12 cellular contexts compared by ENCODE assay signal in genomic region chr7:26346611-26347200, GRCh38. TPM values are rescaled to one million over a fixed set of nuclear protein-coding genes. Genes with fewer than 3 reads are reported as not detected.
DNase-seq lines count a peak whose midpoint lies in the region; ATAC-seq and TF ChIP-seq lines count a peak whose summit lies in the region.
"Had no signal": no experiment of that assay in that cellular context is flagged by ENCODE, and none has a peak within 500 bp of the region (broad histone marks: within the 10 kb centered on the region; RNA-seq: fewer than 3 reads in every experiment).

No MANE protein-coding gene starts in this region.

- no peak for TF ChIP-seq CTCF in esophagus squamous epithelium (IDR thresholded peaks at IDR 0.05)

- no peak overlapping the region for H3K4me3 Mint-ChIP-seq in dendritic cell treated with granulocyte-macrophage colony-stimulating factor and Interleukin-4, amounts not matched to agents 40 ng/mL and 50 ng/mL, for 4 days
- H3K4me3 Mint-ChIP-seq in immature natural killer cell: no peak overlapping the region
- H3K4me3 Mint-ChIP-seq: activated CD4-positive, alpha-beta memory T cell treated with anti-CD3 and anti-CD28 coated beads, Interleukin-2, amount 10 ng/mL, durations not matched to agents 7 days and 5 days had no signal

- peak overlapping the region in 1 of 4 donors; percentile 71 for H3K27ac ChIP-seq in esophagus squamous epithelium
- H3K27ac ChIP-seq: left ventricle myocardium inferior had no signal

- H3K36me3 ChIP-seq in esophagus squamous epithelium: no peaks in the 10 kb centered on the region
- H3K36me3 ChIP-seq: left ventricle myocardium inferior had no signal

- peaks cover 0 to 22% (median 0%) of the 10 kb centered on the region in 3 donors for H3K4me1 ChIP-seq in esophagus squamous epithelium
- H3K4me1 ChIP-seq: left ventricle myocardium inferior had no signal

- 31 to 34% methylated on average over 4 of the region's 7 CpGs for WGBS in esophagus squamous epithelium, 2 donors

- H3K9me3 Mint-ChIP-seq in dendritic cell treated with granulocyte-macrophage colony-stimulating factor and Interleukin-4, amounts not matched to agents 40 ng/mL and 50 ng/mL, for 4 days: no peaks in the 10 kb centered on the region
- no peaks in the 10 kb centered on the region for H3K9me3 Mint-ChIP-seq in immature natural killer cell
- H3K9me3 Mint-ChIP-seq: activated CD4-positive, alpha-beta memory T cell treated with anti-CD3 and anti-CD28 coated beads, Interleukin-2, amount 10 ng/mL, durations not matched to agents 7 days and 5 days had no signal

- no peaks in the 10 kb centered on the region for H3K27me3 ChIP-seq in esophagus squamous epithelium

- intact Hi-C loops in dendritic cell treated with granulocyte-macrophage colony-stimulating factor and Interleukin-4, amounts not matched to agents 40 ng/mL and 50 ng/mL, for 4 days (cut with micrococcal nuclease): no loop called here
- intact Hi-C loops in esophagus squamous epithelium (cut with DNase I): no loop called here

- H3K4me1 Mint-ChIP-seq in dendritic cell treated with granulocyte-macrophage colony-stimulating factor and Interleukin-4, amounts not matched to agents 40 ng/mL and 50 ng/mL, for 4 days (ENCODE audit: low read depth): peaks cover 59% of the 10 kb centered on the region
- H3K4me1 Mint-ChIP-seq in immature natural killer cell: peaks cover 1 to 27% of the 10 kb centered on the region in 2 donors
- H3K4me1 Mint-ChIP-seq: activated CD4-positive, alpha-beta memory T cell treated with anti-CD3 and anti-CD28 coated beads, Interleukin-2, amount 10 ng/mL, durations not matched to agents 7 days and 5 days had no signal

- peak overlapping the region; percentile 17 for H3K27ac Mint-ChIP-seq in dendritic cell treated with granulocyte-macrophage colony-stimulating factor and Interleukin-4, amounts not matched to agents 40 ng/mL and 50 ng/mL, for 4 days
- H3K27ac Mint-ChIP-seq in immature natural killer cell: peak overlapping the region in 1 of 6 donors; percentile 46
- H3K27ac Mint-ChIP-seq: activated CD4-positive, alpha-beta memory T cell treated with anti-CD3 and anti-CD28 coated beads, Interleukin-2, amount 10 ng/mL, durations not matched to agents 7 days and 5 days had no signal

- peaks cover 79% of the 10 kb centered on the region for H3K36me3 Mint-ChIP-seq in dendritic cell treated with granulocyte-macrophage colony-stimulating factor and Interleukin-4, amounts not matched to agents 40 ng/mL and 50 ng/mL, for 4 days (ENCODE audit: low read depth)
- H3K36me3 Mint-ChIP-seq in immature natural killer cell: peaks cover 5 to 31% (median 18%) of the 10 kb centered on the region in 3 donors

- ATAC-seq in GM21723 (IDR thresholded peaks at IDR 0.05; ENCODE audit: unreplicated experiment): no peak

- DNase-seq in EH (ENCODE audit: low read depth): peak; percentile 46
- DNase-seq in NCI-H226: peak; percentile 87
- peak in 35 of 56 donors; percentile 3 to 81 (median 42) for DNase-seq in nucleus accumbens (lab: John Stamatoyannopoulos, UW)
- no peak for DNase-seq in immature natural killer cell
- DNase-seq in esophagus squamous epithelium (lab: John Stamatoyannopoulos, UW): no peak
- no peak for DNase-seq in DMS153 treated with DMSO at 0.1 percent for 48 hours (lab: John Stamatoyannopoulos, UW; ENCODE audit: unreplicated experiment)
- DNase-seq: activated CD4-positive, alpha-beta memory T cell treated with anti-CD3 and anti-CD28 coated beads, Interleukin-2, amount 10 ng/mL, durations not matched to agents 7 days and 5 days; Kasumi-1; left ventricle myocardium inferior; NCI-H446 had no signal

- no peaks in the 10 kb centered on the region for H3K9me3 ChIP-seq in esophagus squamous epithelium
- H3K9me3 ChIP-seq: left ventricle myocardium inferior had no signal

- no peaks in the 10 kb centered on the region for H3K27me3 Mint-ChIP-seq in dendritic cell treated with granulocyte-macrophage colony-stimulating factor and Interleukin-4, amounts not matched to agents 40 ng/mL and 50 ng/mL, for 4 days
- peaks cover 0 to 3% (median 1%) of the 10 kb centered on the region in 3 donors for H3K27me3 Mint-ChIP-seq in immature natural killer cell (ENCODE audit: low read depth in 3 of 3)
- H3K27me3 Mint-ChIP-seq: activated CD4-positive, alpha-beta memory T cell treated with anti-CD3 and anti-CD28 coated beads, Interleukin-2, amount 10 ng/mL, durations not matched to agents 7 days and 5 days had no signal

- no peak overlapping the region for H3K4me3 ChIP-seq in esophagus squamous epithelium
- H3K4me3 ChIP-seq: left ventricle myocardium inferior had no signal

- no peak for TF ChIP-seq POLR2A in esophagus squamous epithelium (IDR thresholded peaks at IDR 0.05)

RNA-seq across cellular contexts. Expression of gene SNX10, which starts 55.0 kb away (rescaled TPM):
- 10 to 100 TPM; 50.1 to 54.3 (median 51.8) TPM for polyA plus RNA-seq in immature natural killer cell
- 1 to 10 TPM in 3 of 4 donors, not detected in 1; 2.7 to 7.4 (median 3.6) TPM for total RNA-seq in esophagus squamous epithelium

Comparison
In these comparisons a context has a peak if more than half of its experiments do, and no peak if none do; other contexts are left out.
1. DNase-seq: peak in EH (single experiment), NCI-H226 (single experiment) and nucleus accumbens (35 of 56); none in immature natural killer cell (0 of 3), esophagus squamous epithelium (single experiment) and DMS153 treated with DMSO at 0.1 percent for 48 hours (single experiment).